19 cellular contexts compared by ENCODE assay signal in the genomic region with DNA sequence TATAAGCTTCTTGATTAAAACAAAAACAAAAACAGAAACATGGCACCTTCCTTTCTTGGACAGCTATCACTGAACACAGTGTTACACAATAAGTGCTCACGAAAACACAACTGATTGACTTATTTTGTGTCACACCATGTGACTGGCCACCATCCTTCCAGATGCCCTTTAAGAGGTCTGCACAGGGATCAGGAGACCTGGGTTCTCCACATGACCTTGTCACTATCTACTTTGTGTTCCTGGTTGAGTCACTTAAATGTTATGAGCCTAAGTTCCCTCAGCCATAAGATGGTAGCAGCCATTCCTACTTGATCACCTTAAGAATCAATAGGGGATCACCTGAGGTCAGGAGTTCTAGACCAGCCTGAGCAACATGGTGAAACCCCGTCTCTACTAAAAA.
DNase-seq lines count a peak whose midpoint lies in the region; ATAC-seq and TF ChIP-seq lines count a peak whose summit lies in the region.
"Had no signal": no experiment of that assay in that cellular context is flagged by ENCODE, and none has a peak within 500 bp of the region (broad histone marks: within the 10 kb centered on the region; RNA-seq: fewer than 3 reads in every experiment).

No MANE protein-coding gene starts in this region.

- no peak overlapping the region for H3K4me2 ChIP-seq in smooth muscle cell
- H3K4me2 ChIP-seq: KMS-11 had no signal

- ATAC-seq in central memory CD8-positive, alpha-beta T cell (replicated peaks; ENCODE audit: extremely low read depth, poor library complexity, severe bottlenecking), result no peak
- no peak for ATAC-seq in naive thymus-derived CD4-positive, alpha-beta T cell
- ATAC-seq in HG03354 (IDR thresholded peaks at IDR 0.05; ENCODE audit: poor library complexity, severe bottlenecking, unreplicated experiment), result no peak

- no peaks in the 10 kb centered on the region for H3K9me3 ChIP-seq in naive thymus-derived CD4-positive, alpha-beta T cell (ENCODE audit: control insufficient read depth in 2 of 3, low read length in 3 of 3)
- no peaks in the 10 kb centered on the region for H3K9me3 ChIP-seq in smooth muscle cell (replicated peaks; ENCODE audit: low read depth)
- H3K9me3 ChIP-seq: MG63 had no signal

- no peak for TF ChIP-seq CTCF in smooth muscle cell (IDR thresholded peaks at IDR 0.05; ENCODE audit: borderline replicate concordance, insufficient read depth, poor library complexity, severe bottlenecking)

- no peak overlapping the region for H2AFZ ChIP-seq in smooth muscle cell (ENCODE audit: low read depth)

- H3K79me2 ChIP-seq in smooth muscle cell (ENCODE audit: low read depth), result no peaks in the 10 kb centered on the region

- POLR2A ChIA-PET in naive thymus-derived CD4-positive, alpha-beta T cell (lab: Charles Lee), result interaction anchor here (1.9 kb wide), 1 partner anchor 10 kb away, joined by 7 read pairs; no protein-coding TSS in a partner anchor

- 98% methylated on average over 2 of the region's 2 CpGs for WGBS in smooth muscle cell (ENCODE audit: low lambda C conversion rate)

- no peaks in the 10 kb centered on the region for H3K4me1 ChIP-seq in naive thymus-derived CD4-positive, alpha-beta T cell (ENCODE audit: control insufficient read depth in 2 of 2, insufficient read depth in 2 of 2, low read length in 2 of 2)
- peaks cover 4% of the 10 kb centered on the region for H3K4me1 ChIP-seq in smooth muscle cell (ENCODE audit: low read depth)

- H3K4me3 ChIP-seq in naive thymus-derived CD4-positive, alpha-beta T cell (ENCODE audit: low read length), result no peak overlapping the region
- no peak overlapping the region for H3K4me3 ChIP-seq in smooth muscle cell
- H3K4me3 ChIP-seq: MG63 had no signal

- H3K27ac ChIP-seq in naive thymus-derived CD4-positive, alpha-beta T cell (ENCODE audit: low read depth, low read length), result no peak overlapping the region
- H3K27ac ChIP-seq in substantia nigra (ENCODE audit: low read depth, low read length, poor library complexity, severe bottlenecking) (peak overlapping the region; percentile 83), smooth muscle cell (ENCODE audit: low read depth) (no peak overlapping the region)
- H3K27ac ChIP-seq: C4-2B, HL-60, KMS-11 had no signal

- H3K27me3 Mint-ChIP-seq in activated naive CD4-positive, alpha-beta T cell treated with anti-CD3 and anti-CD28 coated beads, Interleukin-2, amount 50 U/mL, for 24 hours, result no peaks in the 10 kb centered on the region
- H3K27me3 Mint-ChIP-seq in central memory CD8-positive, alpha-beta T cell, result no peaks in the 10 kb centered on the region
- no peaks in the 10 kb centered on the region for H3K27me3 Mint-ChIP-seq in naive thymus-derived CD4-positive, alpha-beta T cell

- H4K20me1 ChIP-seq in smooth muscle cell (ENCODE audit: low read depth), result peaks cover 71% of the 10 kb centered on the region

- no peak overlapping the region for H3K4me3 Mint-ChIP-seq in activated naive CD4-positive, alpha-beta T cell treated with anti-CD3 and anti-CD28 coated beads, Interleukin-2, amount 50 U/mL, for 24 hours
- H3K4me3 Mint-ChIP-seq in central memory CD8-positive, alpha-beta T cell, result no peak overlapping the region
- no peak overlapping the region for H3K4me3 Mint-ChIP-seq in naive thymus-derived CD4-positive, alpha-beta T cell

- no peak overlapping the region for H3K9ac ChIP-seq in smooth muscle cell (ENCODE audit: low read depth)
- H3K9ac ChIP-seq: KMS-11 had no signal

- H3K27ac Mint-ChIP-seq in activated naive CD4-positive, alpha-beta T cell treated with anti-CD3 and anti-CD28 coated beads, Interleukin-2, amount 50 U/mL, for 24 hours, result peak overlapping the region; percentile 14
- peak overlapping the region; percentile 33 for H3K27ac Mint-ChIP-seq in central memory CD8-positive, alpha-beta T cell (ENCODE audit: low read depth)
- peak overlapping the region in 5 of 9 donors; percentile 1 to 72 (median 49) for H3K27ac Mint-ChIP-seq in naive thymus-derived CD4-positive, alpha-beta T cell

- H3K27me3 ChIP-seq in naive thymus-derived CD4-positive, alpha-beta T cell (ENCODE audit: control insufficient read depth in 2 of 2, insufficient read depth in 2 of 2, low read length in 2 of 2), result no peaks in the 10 kb centered on the region
- no peaks in the 10 kb centered on the region for H3K27me3 ChIP-seq in smooth muscle cell (ENCODE audit: low read depth)
- H3K27me3 ChIP-seq: MG63 had no signal

- H3K36me3 Mint-ChIP-seq in activated naive CD4-positive, alpha-beta T cell treated with anti-CD3 and anti-CD28 coated beads, Interleukin-2, amount 50 U/mL, for 24 hours, result peaks cover 12% of the 10 kb centered on the region
- no peaks in the 10 kb centered on the region for H3K36me3 Mint-ChIP-seq in central memory CD8-positive, alpha-beta T cell (ENCODE audit: insufficient read depth)
- H3K36me3 Mint-ChIP-seq in naive thymus-derived CD4-positive, alpha-beta T cell, result peaks cover 0 to 23% (median 8%) of the 10 kb centered on the region in 5 donors

- intact Hi-C loops in naive thymus-derived CD4-positive, alpha-beta T cell (cut with micrococcal nuclease), result no loop called here

- H3F3A ChIP-seq in smooth muscle cell (ENCODE audit: low read depth), result no peaks in the 10 kb centered on the region

- no peaks in the 10 kb centered on the region for H3K36me3 ChIP-seq in naive thymus-derived CD4-positive, alpha-beta T cell (ENCODE audit: control insufficient read depth in 2 of 3, insufficient read depth in 3 of 3, low read length in 3 of 3)
- no peaks in the 10 kb centered on the region for H3K36me3 ChIP-seq in smooth muscle cell (ENCODE audit: low read depth)
- H3K36me3 ChIP-seq: MG63 had no signal

- H3K9me3 Mint-ChIP-seq in activated naive CD4-positive, alpha-beta T cell treated with anti-CD3 and anti-CD28 coated beads, Interleukin-2, amount 50 U/mL, for 24 hours, result no peaks in the 10 kb centered on the region
- no peaks in the 10 kb centered on the region for H3K9me3 Mint-ChIP-seq in central memory CD8-positive, alpha-beta T cell
- no peaks in the 10 kb centered on the region for H3K9me3 Mint-ChIP-seq in naive thymus-derived CD4-positive, alpha-beta T cell

- H3K4me1 Mint-ChIP-seq in activated naive CD4-positive, alpha-beta T cell treated with anti-CD3 and anti-CD28 coated beads, Interleukin-2, amount 50 U/mL, for 24 hours, result peaks cover 69% of the 10 kb centered on the region
- peaks cover 12% of the 10 kb centered on the region for H3K4me1 Mint-ChIP-seq in central memory CD8-positive, alpha-beta T cell
- peaks cover 30 to 70% (median 55%) of the 10 kb centered on the region in 7 donors for H3K4me1 Mint-ChIP-seq in naive thymus-derived CD4-positive, alpha-beta T cell

- DNase-seq in activated naive CD4-positive, alpha-beta T cell (lab: John Stamatoyannopoulos, UW), result no peak
- no peak for DNase-seq in central memory CD8-positive, alpha-beta T cell (ENCODE audit: low spot score in 2 of 2)
- DNase-seq in naive thymus-derived CD4-positive, alpha-beta T cell, result no peak
- DNase-seq in substantia nigra (lab: John Stamatoyannopoulos, UW) (no peak), smooth muscle cell (lab: John Stamatoyannopoulos, UW; ENCODE audit: unreplicated experiment) (no peak), DMS53 (lab: John Stamatoyannopoulos, UW) (no peak)
- DNase-seq: DMS79, GOT3, MG63, NCI-H1105, NCI-H1694 treated with DMSO at 0.1 percent for 48 hours, NCI-H345, NCI-H526 treated with DMSO at 0.1 percent for 48 hours, RPMI8226 had no signal

- CTCF ChIA-PET in naive thymus-derived CD4-positive, alpha-beta T cell (lab: Charles Lee), result no interaction called here
